In genomic region chr7:21945374-21946227, GRCh38 we compare ENCODE assay signal across 8 cellular contexts. TPM values are rescaled to one million over a fixed set of nuclear protein-coding genes. Genes with fewer than 3 reads are reported as not detected.
DNase-seq lines count a peak whose midpoint lies in the region; ATAC-seq and TF ChIP-seq lines count a peak whose summit lies in the region.

A gene with protein sequence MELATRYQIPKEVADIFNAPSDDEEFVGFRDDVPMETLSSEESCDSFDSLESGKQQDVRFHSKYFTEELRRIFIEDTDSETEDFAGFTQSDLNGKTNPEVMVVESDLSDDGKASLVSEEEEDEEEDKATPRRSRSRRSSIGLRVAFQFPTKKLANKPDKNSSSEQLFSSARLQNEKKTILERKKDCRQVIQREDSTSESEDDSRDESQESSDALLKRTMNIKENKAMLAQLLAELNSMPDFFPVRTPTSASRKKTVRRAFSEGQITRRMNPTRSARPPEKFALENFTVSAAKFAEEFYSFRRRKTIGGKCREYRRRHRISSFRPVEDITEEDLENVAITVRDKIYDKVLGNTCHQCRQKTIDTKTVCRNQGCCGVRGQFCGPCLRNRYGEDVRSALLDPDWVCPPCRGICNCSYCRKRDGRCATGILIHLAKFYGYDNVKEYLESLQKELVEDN (minus strand): TSS chr7:21945899. CDS start chr7:21945804, 95 bp downstream.

- TF ChIP-seq POLR2A in transverse colon (IDR thresholded peaks at IDR 0.05): peak; percentile 84

- peak within 1 kb of the TSS; percentile 95 for H3K4me2 ChIP-seq in osteoblast (ENCODE audit: insufficient read depth, low read length)

- TF ChIP-seq CTCF in RWPE1 (conservative IDR thresholded peaks at IDR 0.05; ENCODE audit: low read depth) (0 out of 2 replicates have a peak, but pooled peaks have one; percentile 0), osteoblast (IDR thresholded peaks at IDR 0.05; ENCODE audit: extremely low read depth, low read depth, low read length) (no peak), transverse colon (IDR thresholded peaks at IDR 0.05) (peak in 1 of 5 experiments; percentile 14)

- peaks cover 72% of the 10 kb centered on the region for H3K4me1 Mint-ChIP-seq in activated naive CD4-positive, alpha-beta T cell treated with anti-CD3 and anti-CD28 coated beads, Interleukin-2, amount 10 ng/mL, durations not matched to agents 7 days and 5 days

- peak within 1 kb of the TSS; percentile 87 for H3K4me3 ChIP-seq in Jurkat, Clone E6-1 (ENCODE audit: low read length)
- H3K4me3 ChIP-seq in osteoblast (ENCODE audit: insufficient read depth, low read length): peak within 1 kb of the TSS; percentile 84
- peak within 1 kb of the TSS; percentile 46 to 71 (median 58) for H3K4me3 ChIP-seq in transverse colon

- H3K4me3 Mint-ChIP-seq in activated naive CD4-positive, alpha-beta T cell treated with anti-CD3 and anti-CD28 coated beads, Interleukin-2, amount 10 ng/mL, durations not matched to agents 7 days and 5 days: peak within 1 kb of the TSS; percentile 90

- H3K4me1 ChIP-seq in osteoblast (ENCODE audit: insufficient read depth, low read length): peaks cover 18% of the 10 kb centered on the region
- H3K4me1 ChIP-seq in transverse colon: peaks cover 6 to 60% (median 35%) of the 10 kb centered on the region in 4 donors

- H3K27ac Mint-ChIP-seq in activated naive CD4-positive, alpha-beta T cell treated with anti-CD3 and anti-CD28 coated beads, Interleukin-2, amount 10 ng/mL, durations not matched to agents 7 days and 5 days: peak within 1 kb of the TSS; percentile 91

- WGBS in transverse colon (ENCODE audit: low coverage in 1 of 2), 2 donors: 0% methylated on average over 4 to 40 of the region's 86 CpGs

- H3K79me2 ChIP-seq in osteoblast (ENCODE audit: insufficient read depth, low read length): peaks cover 23% of the 10 kb centered on the region

- no peaks in the 10 kb centered on the region for H3K9me3 ChIP-seq in osteoblast (ENCODE audit: low read depth, low read length)
- no peaks in the 10 kb centered on the region for H3K9me3 ChIP-seq in transverse colon

- peak; percentile 77 for ATAC-seq in GM21737 (IDR thresholded peaks at IDR 0.05; ENCODE audit: unreplicated experiment)

- TF ChIP-seq EP300 in transverse colon (IDR thresholded peaks at IDR 0.05; ENCODE audit: low read depth): no peak

- in situ Hi-C loops in transverse colon (cut with MboI; ENCODE audit: low pct_ligation_motif_present in 1 of 4, low pct_unique_long_range_greater_than_20kb in 1 of 4, low sequenced_read_pairs in 3 of 4): no loop called here

- CTCF ChIA-PET in RWPE1 (lab: Yijun Ruan, JAX): interaction anchor here (0.6 to 1.0 kb wide), 5 partner anchors 98 to 815 kb away, joined by 3 to 8 read pairs (median 4); no protein-coding TSS in a partner anchor
- CTCF ChIA-PET in activated naive CD4-positive, alpha-beta T cell treated with anti-CD3 and anti-CD28 coated beads, Interleukin-2, amount 10 ng/mL, durations not matched to agents 7 days and 5 days (lab: Charles Lee): interaction anchor here (0.9 to 1.3 kb wide), 2 partner anchors 42 to 689 kb away, joined by 3 read pairs; no protein-coding TSS in a partner anchor

- no peaks in the 10 kb centered on the region for H4K20me1 ChIP-seq in osteoblast (ENCODE audit: insufficient read depth, low read length)

- peak within 1 kb of the TSS; percentile 96 for H2AFZ ChIP-seq in osteoblast (ENCODE audit: low read length)

- DNase-seq in EH (ENCODE audit: low read depth) (peak; percentile 76), RWPE1 (ENCODE audit: low spot score) (peak; percentile 96), glomerular endothelial cell (ENCODE audit: extremely low read depth, low read depth, low spot score) (no peak), osteoblast (ENCODE audit: insufficient read length, low spot score, missing footprints) (peak; percentile 96), transverse colon (peak; percentile 81)
- peak; percentile 75 for DNase-seq in Jurkat, Clone E6-1 (ENCODE audit: low read depth, low spot score)
- peak; percentile 77 for DNase-seq in activated naive CD4-positive, alpha-beta T cell treated with anti-CD3 and anti-CD28 coated beads, Interleukin-2, amount 10 ng/mL, durations not matched to agents 7 days and 5 days

- intact Hi-C loops in transverse colon (cut with DNase I; ENCODE audit: low total_unique reads): no loop called here

- POLR2A ChIA-PET in RWPE1 (lab: Yijun Ruan, JAX; ENCODE audit: low non-redundant PET): interaction anchor here (0.6 to 0.7 kb wide), 2 partner anchors 32 to 359 kb away, joined by 3 read pairs; no protein-coding TSS in a partner anchor

- H3K27me3 ChIP-seq in osteoblast (ENCODE audit: insufficient read depth, low read length): no peaks in the 10 kb centered on the region
- no peaks in the 10 kb centered on the region for H3K27me3 ChIP-seq in transverse colon

- H3K27ac ChIP-seq in RWPE1 (peak within 1 kb of the TSS; percentile 97), osteoblast (ENCODE audit: low read depth, low read length) (peak within 1 kb of the TSS; percentile 75), transverse colon (peak within 1 kb of the TSS; percentile 82 to 92 (median 88))

- H3K36me3 ChIP-seq in osteoblast (ENCODE audit: insufficient read depth, low read length) (no peaks in the 10 kb centered on the region), transverse colon (no peaks in the 10 kb centered on the region)

- no peaks in the 10 kb centered on the region for H3K9me3 Mint-ChIP-seq in activated naive CD4-positive, alpha-beta T cell treated with anti-CD3 and anti-CD28 coated beads, Interleukin-2, amount 10 ng/mL, durations not matched to agents 7 days and 5 days

- peaks cover 10% of the 10 kb centered on the region for H3K27me3 Mint-ChIP-seq in activated naive CD4-positive, alpha-beta T cell treated with anti-CD3 and anti-CD28 coated beads, Interleukin-2, amount 10 ng/mL, durations not matched to agents 7 days and 5 days

- peaks cover 16% of the 10 kb centered on the region for H3K36me3 Mint-ChIP-seq in activated naive CD4-positive, alpha-beta T cell treated with anti-CD3 and anti-CD28 coated beads, Interleukin-2, amount 10 ng/mL, durations not matched to agents 7 days and 5 days

RNA-seq across cellular contexts. Expression of the gene that starts here (rescaled TPM):
- polyA plus RNA-seq in Jurkat, Clone E6-1 (2012; ENCODE audit: insufficient read depth, insufficient read length): 231 TPM
- total RNA-seq in glomerular endothelial cell (35.3 and 36.5 TPM in 2 replicates), osteoblast (30.0 and 35.1 TPM in 2 replicates), transverse colon (10 to 100 TPM in 3 of 4 donors, 1 to 10 TPM in 1; 9.0 to 24.0 (median 13.2) TPM)
